In the genomic region with DNA sequence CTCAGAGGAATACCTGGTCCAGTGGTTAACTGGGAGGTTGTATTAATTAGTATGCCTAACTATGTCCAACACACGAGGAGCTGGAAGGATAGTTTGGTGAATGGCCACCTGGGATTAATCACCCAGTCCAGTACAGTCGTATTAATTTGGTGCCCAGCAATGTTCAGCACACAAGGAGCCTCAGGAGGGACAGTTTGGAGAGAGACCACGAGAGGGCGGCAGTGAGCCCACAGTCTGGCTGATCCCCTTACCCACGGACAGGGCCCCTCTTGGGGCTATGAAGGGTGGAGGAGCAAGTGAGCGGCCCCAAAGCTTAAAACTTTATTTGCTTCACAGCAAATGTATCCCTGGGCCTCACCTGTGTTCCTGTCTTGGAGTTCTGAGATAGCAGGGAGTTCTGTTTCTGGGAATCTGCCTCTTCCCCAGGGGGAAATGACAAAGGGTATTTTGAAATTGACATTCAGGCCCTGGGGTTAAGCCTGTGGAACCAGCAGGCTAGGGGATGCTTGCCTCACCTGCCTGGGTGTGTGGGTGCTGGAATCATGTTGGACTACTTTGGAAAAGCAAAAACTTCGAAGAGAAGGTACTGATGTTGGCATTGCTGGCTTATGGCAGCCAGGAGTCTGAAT, we compare ENCODE assay signal across 8 cellular contexts.
A peak's percentile ranks its signal among the peaks of the same experiment; 100 is the strongest.
DNase-seq lines count a peak whose midpoint lies in the region; ATAC-seq and TF ChIP-seq lines count a peak whose summit lies in the region.

No MANE protein-coding gene starts in this region.

- no peak for TF ChIP-seq EP300 in sigmoid colon (IDR thresholded peaks at IDR 0.05)

- DNase-seq in Right ventricle myocardium superior: peak; percentile 60
- no peak for DNase-seq in right atrium auricular region (ENCODE audit: low spot score)
- DNase-seq in NCI-H82 (lab: John Stamatoyannopoulos, UW): peak; percentile 83
- peak; percentile 35 to 57 for DNase-seq in heart right ventricle
- DNase-seq in sigmoid colon: no peak
- no peak for DNase-seq in aorta

- H3K4me1 ChIP-seq in right atrium auricular region: no peaks in the 10 kb centered on the region
- no peaks in the 10 kb centered on the region for H3K4me1 ChIP-seq in heart right ventricle
- H3K4me1 ChIP-seq in sigmoid colon: peaks cover 0 to 7% (median 0%) of the 10 kb centered on the region in 4 donors
- H3K4me1 ChIP-seq in aorta (ENCODE audit: control insufficient read depth in 1 of 2, insufficient read depth in 2 of 2, low read length in 2 of 2): no peaks in the 10 kb centered on the region

- H3K27me3 Mint-ChIP-seq in activated T-helper 17 cell treated with anti-CD3 and anti-CD28 coated beads, Interleukin-2, amount 50 U/mL, for 72 hours: peaks cover 19% of the 10 kb centered on the region

- H3K9me3 ChIP-seq in right atrium auricular region (no peaks in the 10 kb centered on the region), heart right ventricle (no peaks in the 10 kb centered on the region), sigmoid colon (no peaks in the 10 kb centered on the region), aorta (ENCODE audit: control insufficient read depth, low read length) (no peaks in the 10 kb centered on the region)

- intact Hi-C loops in Right ventricle myocardium superior (cut with DNase I): loop anchor here (5.0 kb wide), 1 partner anchor 152 kb away; no protein-coding TSS in a partner anchor
- intact Hi-C loops in heart right ventricle (cut with DNase I): loop anchor here (2.0 to 10.0 kb wide), 6 partner anchors 124 to 466 kb away; no protein-coding TSS in a partner anchor
- intact Hi-C loops in sigmoid colon (cut with DNase I): no loop called here
- intact Hi-C loops in aorta (cut with DNase I): loop anchor here (10.0 kb wide), 3 partner anchors 114 to 154 kb away; no protein-coding TSS in a partner anchor

- peak; percentile 64 for ATAC-seq in Right ventricle myocardium superior (ENCODE audit: poor library complexity)
- peak; percentile 46 for ATAC-seq in activated T-helper 17 cell treated with anti-CD3 and anti-CD28 coated beads, Interleukin-2, amount 50 U/mL, for 72 hours (replicated peaks)
- peak in 5 of 8 donors; percentile 36 to 66 (median 58) for ATAC-seq in heart right ventricle
- no peak for ATAC-seq in GM19467 (IDR thresholded peaks at IDR 0.05; ENCODE audit: unreplicated experiment)
- ATAC-seq in aorta (ENCODE audit: low FRiP score): no peak

- H3K27ac ChIP-seq in right atrium auricular region: no peak overlapping the region
- H3K27ac ChIP-seq in heart right ventricle: no peak overlapping the region
- H3K27ac ChIP-seq in sigmoid colon: no peak overlapping the region
- H3K27ac ChIP-seq in aorta (ENCODE audit: low read depth in 1 of 2, low read length in 2 of 2): no peak overlapping the region

- no peaks in the 10 kb centered on the region for H3K36me3 Mint-ChIP-seq in activated T-helper 17 cell treated with anti-CD3 and anti-CD28 coated beads, Interleukin-2, amount 50 U/mL, for 72 hours (ENCODE audit: low read depth)

- H3K4me1 Mint-ChIP-seq in activated T-helper 17 cell treated with anti-CD3 and anti-CD28 coated beads, Interleukin-2, amount 50 U/mL, for 72 hours: no peaks in the 10 kb centered on the region

- H3K27me3 ChIP-seq in right atrium auricular region (no peaks in the 10 kb centered on the region), heart right ventricle (peaks cover 0 to 5% (median 0%) of the 10 kb centered on the region in 7 donors), sigmoid colon (no peaks in the 10 kb centered on the region), aorta (ENCODE audit: control insufficient read depth in 1 of 2, insufficient read depth in 2 of 2, low read length in 1 of 2) (no peaks in the 10 kb centered on the region)

- no peak overlapping the region for H3K4me3 Mint-ChIP-seq in activated T-helper 17 cell treated with anti-CD3 and anti-CD28 coated beads, Interleukin-2, amount 50 U/mL, for 72 hours

- TF ChIP-seq CTCF in right atrium auricular region (IDR thresholded peaks at IDR 0.05): peak in 1 of 2 donors; percentile 86
- peak; percentile 43 to 82 (median 75) for TF ChIP-seq CTCF in heart right ventricle (IDR thresholded peaks at IDR 0.05)
- peak in 3 of 4 experiments; percentile 18 to 52 (median 26) for TF ChIP-seq CTCF in sigmoid colon (IDR thresholded peaks at IDR 0.05)

- H3K36me3 ChIP-seq in right atrium auricular region (no peaks in the 10 kb centered on the region), heart right ventricle (no peaks in the 10 kb centered on the region), sigmoid colon (no peaks in the 10 kb centered on the region), aorta (ENCODE audit: control insufficient read depth in 1 of 2, insufficient read depth in 2 of 2, low read length in 1 of 2) (no peaks in the 10 kb centered on the region)

- no peak overlapping the region for H3K27ac Mint-ChIP-seq in activated T-helper 17 cell treated with anti-CD3 and anti-CD28 coated beads, Interleukin-2, amount 50 U/mL, for 72 hours

- TF ChIP-seq POLR2A in sigmoid colon (IDR thresholded peaks at IDR 0.05): no peak

- 19 to 26% methylated on average over 7 of the region's 7 CpGs for WGBS in heart right ventricle, 2 donors
- 17 to 23% methylated on average over 7 of the region's 7 CpGs for WGBS in sigmoid colon, 2 donors
- 27 to 34% methylated on average over 7 of the region's 7 CpGs for WGBS in aorta, 2 donors

- H3K9me3 Mint-ChIP-seq in activated T-helper 17 cell treated with anti-CD3 and anti-CD28 coated beads, Interleukin-2, amount 50 U/mL, for 72 hours: no peaks in the 10 kb centered on the region

- H3K4me3 ChIP-seq in right atrium auricular region: no peak overlapping the region
- H3K4me3 ChIP-seq in heart right ventricle: no peak overlapping the region
- H3K4me3 ChIP-seq in sigmoid colon: no peak overlapping the region
- no peak overlapping the region for H3K4me3 ChIP-seq in aorta (ENCODE audit: low read length in 2 of 2)

Comparison
In these comparisons a context has a peak if more than half of its experiments do, and no peak if none do; other contexts are left out.
1. DNase-seq: peak in Right ventricle myocardium superior (single experiment), NCI-H82 (single experiment) and heart right ventricle (2 of 2); none in right atrium auricular region (single experiment), sigmoid colon (single experiment) and aorta (0 of 2).
2. ATAC-seq: peak in Right ventricle myocardium superior (single experiment), activated T-helper 17 cell treated with anti-CD3 and anti-CD28 coated beads, Interleukin-2, amount 50 U/mL, for 72 hours (single experiment) and heart right ventricle (5 of 8); none in GM19467 (single experiment) and aorta (single experiment).